Comparison of ENCODE assay signal across 2 cellular contexts in the genomic region with DNA sequence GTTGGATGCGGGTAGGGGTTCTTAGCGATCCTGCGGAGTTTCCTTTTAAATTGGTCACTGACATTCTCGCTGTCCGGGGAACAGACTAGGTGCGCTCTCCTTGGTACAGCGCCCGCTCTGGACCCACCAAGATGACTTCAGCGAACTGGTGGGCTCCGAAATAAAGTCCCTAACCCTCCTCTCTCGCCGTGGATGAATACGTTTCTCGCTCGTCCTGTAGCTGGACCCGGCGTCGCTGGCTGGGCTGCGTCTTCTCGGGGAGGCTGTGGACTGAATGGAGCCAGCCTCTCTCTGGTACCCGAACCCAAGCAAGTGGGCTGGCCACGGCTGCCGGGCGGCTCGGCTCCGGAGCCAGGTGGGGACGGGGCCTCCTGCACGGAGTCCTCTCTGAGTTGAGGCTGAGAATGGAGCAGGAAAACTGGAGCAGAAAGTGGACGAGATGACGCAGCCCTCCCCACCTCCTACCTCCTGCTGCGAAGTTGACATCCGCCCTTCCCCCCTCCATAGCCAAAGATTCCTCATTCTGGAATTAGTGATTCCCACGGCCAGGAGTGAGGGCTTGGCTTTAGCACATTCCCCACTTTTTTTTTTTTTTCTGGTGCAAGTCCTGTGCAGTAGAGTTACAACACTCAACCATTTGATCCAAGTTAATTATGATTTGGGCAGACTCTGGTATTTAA.
TF ChIP-seq lines count a peak whose summit lies in the region.

No MANE protein-coding gene starts in this region.

TF ChIP-seq in liver, 16 proteins besides CTCF, POLR2A, EP300 and RAD21 (continued from another document):
- TF ChIP-seq, protein P1, sequence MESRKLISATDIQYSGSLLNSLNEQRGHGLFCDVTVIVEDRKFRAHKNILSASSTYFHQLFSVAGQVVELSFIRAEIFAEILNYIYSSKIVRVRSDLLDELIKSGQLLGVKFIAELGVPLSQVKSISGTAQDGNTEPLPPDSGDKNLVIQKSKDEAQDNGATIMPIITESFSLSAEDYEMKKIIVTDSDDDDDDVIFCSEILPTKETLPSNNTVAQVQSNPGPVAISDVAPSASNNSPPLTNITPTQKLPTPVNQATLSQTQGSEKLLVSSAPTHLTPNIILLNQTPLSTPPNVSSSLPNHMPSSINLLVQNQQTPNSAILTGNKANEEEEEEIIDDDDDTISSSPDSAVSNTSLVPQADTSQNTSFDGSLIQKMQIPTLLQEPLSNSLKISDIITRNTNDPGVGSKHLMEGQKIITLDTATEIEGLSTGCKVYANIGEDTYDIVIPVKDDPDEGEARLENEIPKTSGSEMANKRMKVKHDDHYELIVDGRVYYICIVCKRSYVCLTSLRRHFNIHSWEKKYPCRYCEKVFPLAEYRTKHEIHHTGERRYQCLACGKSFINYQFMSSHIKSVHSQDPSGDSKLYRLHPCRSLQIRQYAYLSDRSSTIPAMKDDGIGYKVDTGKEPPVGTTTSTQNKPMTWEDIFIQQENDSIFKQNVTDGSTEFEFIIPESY (IDR thresholded peaks at IDR 0.05): no peak
- TF ChIP-seq GABPA (IDR thresholded peaks at IDR 0.05 in 1 of 2, conservative IDR thresholded peaks at IDR 0.05 in 1 of 2) (no peak), RXRA (IDR thresholded peaks at IDR 0.05) (no peak), EGR1 (IDR thresholded peaks at IDR 0.05; ENCODE audit: low read depth in 2 of 2) (no peak), HNF4G (IDR thresholded peaks at IDR 0.05) (no peak), SP1 (IDR thresholded peaks at IDR 0.05) (no peak), NR2F2 (IDR thresholded peaks at IDR 0.05) (no peak), HNF4A (conservative IDR thresholded peaks at IDR 0.05) (no peak), FOXA2 (IDR thresholded peaks at IDR 0.05) (no peak), YY1 (IDR thresholded peaks at IDR 0.05) (no peak), TAF1 (conservative IDR thresholded peaks at IDR 0.05) (no peak), JUND (IDR thresholded peaks at IDR 0.05) (no peak)
- TF ChIP-seq, protein P2, sequence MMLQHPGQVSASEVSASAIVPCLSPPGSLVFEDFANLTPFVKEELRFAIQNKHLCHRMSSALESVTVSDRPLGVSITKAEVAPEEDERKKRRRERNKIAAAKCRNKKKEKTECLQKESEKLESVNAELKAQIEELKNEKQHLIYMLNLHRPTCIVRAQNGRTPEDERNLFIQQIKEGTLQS (IDR thresholded peaks at IDR 0.05): no peak
- TF ChIP-seq, protein P3, sequence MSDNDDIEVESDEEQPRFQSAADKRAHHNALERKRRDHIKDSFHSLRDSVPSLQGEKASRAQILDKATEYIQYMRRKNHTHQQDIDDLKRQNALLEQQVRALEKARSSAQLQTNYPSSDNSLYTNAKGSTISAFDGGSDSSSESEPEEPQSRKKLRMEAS (IDR thresholded peaks at IDR 0.05): no peak
- TF ChIP-seq, protein P4, sequence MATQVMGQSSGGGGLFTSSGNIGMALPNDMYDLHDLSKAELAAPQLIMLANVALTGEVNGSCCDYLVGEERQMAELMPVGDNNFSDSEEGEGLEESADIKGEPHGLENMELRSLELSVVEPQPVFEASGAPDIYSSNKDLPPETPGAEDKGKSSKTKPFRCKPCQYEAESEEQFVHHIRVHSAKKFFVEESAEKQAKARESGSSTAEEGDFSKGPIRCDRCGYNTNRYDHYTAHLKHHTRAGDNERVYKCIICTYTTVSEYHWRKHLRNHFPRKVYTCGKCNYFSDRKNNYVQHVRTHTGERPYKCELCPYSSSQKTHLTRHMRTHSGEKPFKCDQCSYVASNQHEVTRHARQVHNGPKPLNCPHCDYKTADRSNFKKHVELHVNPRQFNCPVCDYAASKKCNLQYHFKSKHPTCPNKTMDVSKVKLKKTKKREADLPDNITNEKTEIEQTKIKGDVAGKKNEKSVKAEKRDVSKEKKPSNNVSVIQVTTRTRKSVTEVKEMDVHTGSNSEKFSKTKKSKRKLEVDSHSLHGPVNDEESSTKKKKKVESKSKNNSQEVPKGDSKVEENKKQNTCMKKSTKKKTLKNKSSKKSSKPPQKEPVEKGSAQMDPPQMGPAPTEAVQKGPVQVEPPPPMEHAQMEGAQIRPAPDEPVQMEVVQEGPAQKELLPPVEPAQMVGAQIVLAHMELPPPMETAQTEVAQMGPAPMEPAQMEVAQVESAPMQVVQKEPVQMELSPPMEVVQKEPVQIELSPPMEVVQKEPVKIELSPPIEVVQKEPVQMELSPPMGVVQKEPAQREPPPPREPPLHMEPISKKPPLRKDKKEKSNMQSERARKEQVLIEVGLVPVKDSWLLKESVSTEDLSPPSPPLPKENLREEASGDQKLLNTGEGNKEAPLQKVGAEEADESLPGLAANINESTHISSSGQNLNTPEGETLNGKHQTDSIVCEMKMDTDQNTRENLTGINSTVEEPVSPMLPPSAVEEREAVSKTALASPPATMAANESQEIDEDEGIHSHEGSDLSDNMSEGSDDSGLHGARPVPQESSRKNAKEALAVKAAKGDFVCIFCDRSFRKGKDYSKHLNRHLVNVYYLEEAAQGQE (IDR thresholded peaks at IDR 0.05): no peak

TF ChIP-seq in HepG2, 621 proteins besides CTCF, POLR2A, EP300 and RAD21 (continued from another document):
- TF ChIP-seq, protein P5, sequence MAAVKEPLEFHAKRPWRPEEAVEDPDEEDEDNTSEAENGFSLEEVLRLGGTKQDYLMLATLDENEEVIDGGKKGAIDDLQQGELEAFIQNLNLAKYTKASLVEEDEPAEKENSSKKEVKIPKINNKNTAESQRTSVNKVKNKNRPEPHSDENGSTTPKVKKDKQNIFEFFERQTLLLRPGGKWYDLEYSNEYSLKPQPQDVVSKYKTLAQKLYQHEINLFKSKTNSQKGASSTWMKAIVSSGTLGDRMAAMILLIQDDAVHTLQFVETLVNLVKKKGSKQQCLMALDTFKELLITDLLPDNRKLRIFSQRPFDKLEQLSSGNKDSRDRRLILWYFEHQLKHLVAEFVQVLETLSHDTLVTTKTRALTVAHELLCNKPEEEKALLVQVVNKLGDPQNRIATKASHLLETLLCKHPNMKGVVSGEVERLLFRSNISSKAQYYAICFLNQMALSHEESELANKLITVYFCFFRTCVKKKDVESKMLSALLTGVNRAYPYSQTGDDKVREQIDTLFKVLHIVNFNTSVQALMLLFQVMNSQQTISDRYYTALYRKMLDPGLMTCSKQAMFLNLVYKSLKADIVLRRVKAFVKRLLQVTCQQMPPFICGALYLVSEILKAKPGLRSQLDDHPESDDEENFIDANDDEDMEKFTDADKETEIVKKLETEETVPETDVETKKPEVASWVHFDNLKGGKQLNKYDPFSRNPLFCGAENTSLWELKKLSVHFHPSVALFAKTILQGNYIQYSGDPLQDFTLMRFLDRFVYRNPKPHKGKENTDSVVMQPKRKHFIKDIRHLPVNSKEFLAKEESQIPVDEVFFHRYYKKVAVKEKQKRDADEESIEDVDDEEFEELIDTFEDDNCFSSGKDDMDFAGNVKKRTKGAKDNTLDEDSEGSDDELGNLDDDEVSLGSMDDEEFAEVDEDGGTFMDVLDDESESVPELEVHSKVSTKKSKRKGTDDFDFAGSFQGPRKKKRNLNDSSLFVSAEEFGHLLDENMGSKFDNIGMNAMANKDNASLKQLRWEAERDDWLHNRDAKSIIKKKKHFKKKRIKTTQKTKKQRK (IDR thresholded peaks at IDR 0.05; ENCODE audit: low read length): no peak
- TF ChIP-seq ZZZ3 (CRISPR knock-in tag; IDR thresholded peaks at IDR 0.05; ENCODE audit: borderline replicate concordance) (no peak), ATF1 (CRISPR knock-in tag; IDR thresholded peaks at IDR 0.05) (no peak), SP5 (CRISPR knock-in tag; IDR thresholded peaks at IDR 0.05; ENCODE audit: borderline replicate concordance, low read depth) (no peak)
- TF ChIP-seq, protein P6, sequence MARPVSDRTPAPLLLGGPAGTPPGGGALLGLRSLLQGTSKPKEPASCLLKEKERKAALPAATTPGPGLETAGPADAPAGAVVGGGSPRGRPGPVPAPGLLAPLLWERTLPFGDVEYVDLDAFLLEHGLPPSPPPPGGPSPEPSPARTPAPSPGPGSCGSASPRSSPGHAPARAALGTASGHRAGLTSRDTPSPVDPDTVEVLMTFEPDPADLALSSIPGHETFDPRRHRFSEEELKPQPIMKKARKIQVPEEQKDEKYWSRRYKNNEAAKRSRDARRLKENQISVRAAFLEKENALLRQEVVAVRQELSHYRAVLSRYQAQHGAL (CRISPR knock-in tag; IDR thresholded peaks at IDR 0.05; ENCODE audit: not compliant biosample characterization): no peak
- TF ChIP-seq, protein P7, sequence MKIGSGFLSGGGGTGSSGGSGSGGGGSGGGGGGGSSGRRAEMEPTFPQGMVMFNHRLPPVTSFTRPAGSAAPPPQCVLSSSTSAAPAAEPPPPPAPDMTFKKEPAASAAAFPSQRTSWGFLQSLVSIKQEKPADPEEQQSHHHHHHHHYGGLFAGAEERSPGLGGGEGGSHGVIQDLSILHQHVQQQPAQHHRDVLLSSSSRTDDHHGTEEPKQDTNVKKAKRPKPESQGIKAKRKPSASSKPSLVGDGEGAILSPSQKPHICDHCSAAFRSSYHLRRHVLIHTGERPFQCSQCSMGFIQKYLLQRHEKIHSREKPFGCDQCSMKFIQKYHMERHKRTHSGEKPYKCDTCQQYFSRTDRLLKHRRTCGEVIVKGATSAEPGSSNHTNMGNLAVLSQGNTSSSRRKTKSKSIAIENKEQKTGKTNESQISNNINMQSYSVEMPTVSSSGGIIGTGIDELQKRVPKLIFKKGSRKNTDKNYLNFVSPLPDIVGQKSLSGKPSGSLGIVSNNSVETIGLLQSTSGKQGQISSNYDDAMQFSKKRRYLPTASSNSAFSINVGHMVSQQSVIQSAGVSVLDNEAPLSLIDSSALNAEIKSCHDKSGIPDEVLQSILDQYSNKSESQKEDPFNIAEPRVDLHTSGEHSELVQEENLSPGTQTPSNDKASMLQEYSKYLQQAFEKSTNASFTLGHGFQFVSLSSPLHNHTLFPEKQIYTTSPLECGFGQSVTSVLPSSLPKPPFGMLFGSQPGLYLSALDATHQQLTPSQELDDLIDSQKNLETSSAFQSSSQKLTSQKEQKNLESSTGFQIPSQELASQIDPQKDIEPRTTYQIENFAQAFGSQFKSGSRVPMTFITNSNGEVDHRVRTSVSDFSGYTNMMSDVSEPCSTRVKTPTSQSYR (CRISPR knock-in tag; IDR thresholded peaks at IDR 0.05; ENCODE audit: borderline replicate concordance): no peak
- TF ChIP-seq, protein P8, sequence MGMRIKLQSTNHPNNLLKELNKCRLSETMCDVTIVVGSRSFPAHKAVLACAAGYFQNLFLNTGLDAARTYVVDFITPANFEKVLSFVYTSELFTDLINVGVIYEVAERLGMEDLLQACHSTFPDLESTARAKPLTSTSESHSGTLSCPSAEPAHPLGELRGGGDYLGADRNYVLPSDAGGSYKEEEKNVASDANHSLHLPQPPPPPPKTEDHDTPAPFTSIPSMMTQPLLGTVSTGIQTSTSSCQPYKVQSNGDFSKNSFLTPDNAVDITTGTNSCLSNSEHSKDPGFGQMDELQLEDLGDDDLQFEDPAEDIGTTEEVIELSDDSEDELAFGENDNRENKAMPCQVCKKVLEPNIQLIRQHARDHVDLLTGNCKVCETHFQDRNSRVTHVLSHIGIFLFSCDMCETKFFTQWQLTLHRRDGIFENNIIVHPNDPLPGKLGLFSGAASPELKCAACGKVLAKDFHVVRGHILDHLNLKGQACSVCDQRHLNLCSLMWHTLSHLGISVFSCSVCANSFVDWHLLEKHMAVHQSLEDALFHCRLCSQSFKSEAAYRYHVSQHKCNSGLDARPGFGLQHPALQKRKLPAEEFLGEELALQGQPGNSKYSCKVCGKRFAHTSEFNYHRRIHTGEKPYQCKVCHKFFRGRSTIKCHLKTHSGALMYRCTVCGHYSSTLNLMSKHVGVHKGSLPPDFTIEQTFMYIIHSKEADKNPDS (CRISPR knock-in tag; IDR thresholded peaks at IDR 0.05): no peak
